ENCODE assay signal across 16 cellular contexts in genomic region chr15:65087411-65087810, GRCh38. TPM values are rescaled to one million over a fixed set of nuclear protein-coding genes. Genes with fewer than 3 reads are reported as not detected.
DNase-seq lines count a peak whose midpoint lies in the region; ATAC-seq, FAIRE-seq and TF ChIP-seq lines count a peak whose summit lies in the region.
"Had no signal": no experiment of that assay in that cellular context is flagged by ENCODE, and none has a peak within 500 bp of the region (broad histone marks: within the 10 kb centered on the region; RNA-seq: fewer than 3 reads in every experiment).

No MANE protein-coding gene starts in this region.

- intact Hi-C loops in kidney (cut with DNase I), result no loop called here
- intact Hi-C loops in CD4-positive, alpha-beta T cell (cut with DNase I, micrococcal nuclease), result no loop called here

- no peak for TF ChIP-seq CTCF in kidney (IDR thresholded peaks at IDR 0.05; ENCODE audit: borderline replicate concordance, extremely low read depth, insufficient read depth)
- TF ChIP-seq CTCF in omental fat pad (IDR thresholded peaks at IDR 0.05), result no peak
- no peak for TF ChIP-seq CTCF in smooth muscle cell (IDR thresholded peaks at IDR 0.05; ENCODE audit: borderline replicate concordance, insufficient read depth, poor library complexity, severe bottlenecking)
- TF ChIP-seq CTCF in CD4-positive, alpha-beta T cell (IDR thresholded peaks at IDR 0.05), result no peak

- no peaks in the 10 kb centered on the region for H3F3A ChIP-seq in smooth muscle cell (ENCODE audit: low read depth)

- peaks cover 5% of the 10 kb centered on the region for H3K27me3 Mint-ChIP-seq in CD4-positive, alpha-beta T cell

- H3K4me1 Mint-ChIP-seq in CD4-positive, alpha-beta T cell (ENCODE audit: low read depth), result peaks cover 6% of the 10 kb centered on the region

- peak; percentile 37 for DNase-seq in G401 (ENCODE audit: low spot score)
- no peak for DNase-seq in SJSA1 (ENCODE audit: low read depth in 1 of 2, low spot score in 2 of 2)
- DNase-seq in kidney, result no peak
- DNase-seq in omental fat pad (ENCODE audit: low spot score), result no peak
- DNase-seq in smooth muscle cell (lab: John Stamatoyannopoulos, UW; ENCODE audit: unreplicated experiment), result no peak
- no peak for DNase-seq in CD4-positive, alpha-beta T cell
- DNase-seq: activated T-cell treated with anti-CD3 and anti-CD28 coated beads, Interleukin-2, amount 50 U/mL, for 1 hour; AML-193; NCI-H1105; stimulated activated CD4-positive, alpha-beta T cell treated with anti-CD3 and anti-CD28 coated beads, Interleukin-12 subunit alpha, Interleukin-12 subunit beta, amount 100 ng/mL, for 4 hours had no signal

- no peak overlapping the region for H2AFZ ChIP-seq in smooth muscle cell (ENCODE audit: low read depth)

- CTCF ChIA-PET in CD4-positive, alpha-beta T cell (lab: Charles Lee), result interaction anchor here (1.2 to 1.3 kb wide), 2 partner anchors 12 to 53 kb away, joined by 3 read pairs; no protein-coding TSS in a partner anchor

- H3K9me3 Mint-ChIP-seq in CD4-positive, alpha-beta T cell, result no peaks in the 10 kb centered on the region

- no peak overlapping the region for H3K4me3 Mint-ChIP-seq in CD4-positive, alpha-beta T cell

- H3K36me3 ChIP-seq in SJSA1, result no peaks in the 10 kb centered on the region; the same call in 1 of the 2 replicates
- H3K36me3 ChIP-seq in kidney (ENCODE audit: control insufficient read depth in 1 of 2, insufficient read depth in 2 of 2, low read length in 2 of 2), result no peaks in the 10 kb centered on the region
- H3K36me3 ChIP-seq in skeletal muscle tissue (ENCODE audit: control insufficient read depth in 3 of 3, insufficient read depth in 3 of 3, low read length in 3 of 3), result peaks cover 0 to 2% (median 0%) of the 10 kb centered on the region in 3 donors
- H3K36me3 ChIP-seq in smooth muscle cell (ENCODE audit: low read depth), result no peaks in the 10 kb centered on the region

- H3K4me3 ChIP-seq in SJSA1 (no peak overlapping the region), kidney (ENCODE audit: low read length in 2 of 2) (no peak overlapping the region), skeletal muscle tissue (ENCODE audit: low read length in 3 of 3) (no peak overlapping the region), smooth muscle cell (no peak overlapping the region)

- H3K36me3 Mint-ChIP-seq in CD4-positive, alpha-beta T cell (ENCODE audit: low read depth), result no peaks in the 10 kb centered on the region

- H3K4me1 ChIP-seq in SJSA1 (replicated peaks) (peaks cover 82% of the 10 kb centered on the region), kidney (ENCODE audit: control insufficient read depth in 1 of 2, insufficient read depth in 1 of 2, low read depth in 1 of 2, low read length in 2 of 2) (peaks cover 21 to 25% of the 10 kb centered on the region in 2 donors), skeletal muscle tissue (ENCODE audit: control insufficient read depth in 3 of 3, insufficient read depth in 3 of 3, low read length in 3 of 3) (peaks cover 45 to 75% (median 57%) of the 10 kb centered on the region in 3 donors), smooth muscle cell (ENCODE audit: low read depth) (peaks cover 32% of the 10 kb centered on the region)

- 97% methylated on average over 3 of the region's 3 CpGs for WGBS in smooth muscle cell (ENCODE audit: low lambda C conversion rate)

- H3K79me2 ChIP-seq in smooth muscle cell (ENCODE audit: low read depth), result no peaks in the 10 kb centered on the region

- H3K27ac Mint-ChIP-seq in CD4-positive, alpha-beta T cell, result no peak overlapping the region

- no peak overlapping the region for H3K4me2 ChIP-seq in smooth muscle cell

- H3K27ac ChIP-seq in SJSA1 (peak overlapping the region; percentile 89), kidney (ENCODE audit: low read depth in 2 of 2, low read length in 2 of 2) (peak overlapping the region; percentile 45 to 86), skeletal muscle tissue (ENCODE audit: low read depth, low read length) (peak overlapping the region; percentile 79), smooth muscle cell (ENCODE audit: low read depth) (no peak overlapping the region)
- H3K27ac ChIP-seq in CD4-positive, alpha-beta T cell (ENCODE audit: low read depth, low read length), result no peak overlapping the region

- H3K9ac ChIP-seq in kidney (ENCODE audit: low read length in 2 of 2), result no peak overlapping the region
- H3K9ac ChIP-seq in skeletal muscle tissue (ENCODE audit: low read depth in 1 of 3, low read length in 3 of 3), result peak overlapping the region; percentile 48 to 71 (median 59)
- H3K9ac ChIP-seq in smooth muscle cell (ENCODE audit: low read depth), result no peak overlapping the region

- H3K9me3 ChIP-seq in SJSA1 (replicated peaks), result no peaks in the 10 kb centered on the region
- H3K9me3 ChIP-seq in kidney (ENCODE audit: control insufficient read depth in 1 of 2, low read length in 2 of 2), result no peaks in the 10 kb centered on the region
- no peaks in the 10 kb centered on the region for H3K9me3 ChIP-seq in skeletal muscle tissue (ENCODE audit: control insufficient read depth in 3 of 3, low read length in 3 of 3)
- no peaks in the 10 kb centered on the region for H3K9me3 ChIP-seq in smooth muscle cell (replicated peaks; ENCODE audit: low read depth)
- no peaks in the 10 kb centered on the region for H3K9me3 ChIP-seq in CD4-positive, alpha-beta T cell (ENCODE audit: control insufficient read depth, low read length)

- FAIRE-seq in kidney (lab: Jason Lieb, UNC), result no peak
- FAIRE-seq: GM12891 had no signal

- ATAC-seq in omental fat pad (ENCODE audit: low FRiP score) (no peak), GM21526 (IDR thresholded peaks at IDR 0.05; ENCODE audit: low FRiP score, unreplicated experiment) (no peak)
- ATAC-seq in CD4-positive, alpha-beta T cell (ENCODE audit: poor library complexity), result no peak

- H3K27me3 ChIP-seq in SJSA1 (replicated peaks) (no peaks in the 10 kb centered on the region), skeletal muscle tissue (ENCODE audit: control insufficient read depth in 3 of 3, insufficient read depth in 3 of 3, low read length in 3 of 3) (peaks cover 0 to 10% (median 0%) of the 10 kb centered on the region in 3 donors), smooth muscle cell (ENCODE audit: low read depth) (no peaks in the 10 kb centered on the region)
- no peaks in the 10 kb centered on the region for H3K27me3 ChIP-seq in CD4-positive, alpha-beta T cell (ENCODE audit: control insufficient read depth, insufficient read depth, low read length)

- no peaks in the 10 kb centered on the region for H4K20me1 ChIP-seq in smooth muscle cell (ENCODE audit: low read depth)

- POLR2A ChIA-PET in CD4-positive, alpha-beta T cell (lab: Charles Lee), result interaction anchor here (0.8 kb wide), 1 partner anchor 517 kb away, joined by 3 read pairs; no protein-coding TSS in a partner anchor

- in situ Hi-C loops in G401 (cut with HindIII; ENCODE audit: low sequenced_read_pairs), result no loop called here

RNA-seq across cellular contexts. Expression of gene KBTBD13, which starts 10.9 kb away (rescaled TPM):
- total RNA-seq in G401 (2014; rRNA removed; shearing (Covaris generic)), result 0.37 TPM in 1 of 2 replicates, not detected in the other
- total RNA-seq in SJSA1 (2014; rRNA removed; shearing (Covaris generic)), result not detected in 2 replicates
- total RNA-seq in kidney, result 0.06 TPM
- polyA plus RNA-seq in kidney (ENCODE audit: insufficient read depth, low read depth, low replicate concordance), result not detected
- total RNA-seq in skeletal muscle tissue, result 1.6 TPM
- not detected for total RNA-seq in omental fat pad
- total RNA-seq in smooth muscle cell, result not detected in 2 replicates
- 0.11 and 0.66 TPM in 2 replicates for polyA plus RNA-seq in smooth muscle cell
- total RNA-seq in CD4-positive, alpha-beta T cell, result not detected
- total RNA-seq: Daoy, kidney epithelial cell, NCI-H460 had no signal

RNA-seq across cellular contexts. Expression of gene RASL12, which starts 19.6 kb away (rescaled TPM):
- total RNA-seq in G401 (2014; rRNA removed; shearing (Covaris generic)), result not detected in 2 replicates
- total RNA-seq in SJSA1 (2014; rRNA removed; shearing (Covaris generic)), result 175 and 181 TPM in 2 replicates
- total RNA-seq in kidney, result 7.6 TPM
- polyA plus RNA-seq in kidney (ENCODE audit: insufficient read depth, low read depth, low replicate concordance), result 6.7 TPM
- 15.1 TPM for total RNA-seq in skeletal muscle tissue
- 10 to 100 TPM in 1 of 4 donors, 1 to 10 TPM in 3; 4.6 to 50.0 (median 7.6) TPM for total RNA-seq in omental fat pad
- total RNA-seq in smooth muscle cell, result 8.7 and 11.8 TPM in 2 replicates
- 14.6 and 15.0 TPM in 2 replicates for polyA plus RNA-seq in smooth muscle cell
- total RNA-seq in CD4-positive, alpha-beta T cell, result not detected

RNA-seq across cellular contexts. Expression of gene UBAP1L, which starts 27.6 kb away (rescaled TPM):
- total RNA-seq in G401 (2014; rRNA removed; shearing (Covaris generic)), result 0.24 and 0.25 TPM in 2 replicates
- 0.38 and 0.87 TPM in 2 replicates for total RNA-seq in SJSA1 (2014; rRNA removed; shearing (Covaris generic))
- total RNA-seq in kidney (5.4 TPM), skeletal muscle tissue (2.1 TPM), omental fat pad (1 to 10 TPM; 2.9 to 5.6 (median 4.6) TPM), smooth muscle cell (0.90 and 1.0 TPM in 2 replicates)
- polyA plus RNA-seq in kidney (ENCODE audit: insufficient read depth, low read depth, low replicate concordance) (2.1 TPM), smooth muscle cell (1.2 and 3.1 TPM in 2 replicates)
- total RNA-seq in CD4-positive, alpha-beta T cell, result 1 to 10 TPM; 7.2 TPM

RNA-seq across cellular contexts. Expression of gene SLC51B, which starts 42.2 kb away (rescaled TPM):
- total RNA-seq in G401 (2014; rRNA removed; shearing (Covaris generic)), result not detected in 2 replicates
- 1.1 TPM in 1 of 2 replicates, not detected in the other for total RNA-seq in SJSA1 (2014; rRNA removed; shearing (Covaris generic))
- total RNA-seq in kidney, result 2.9 TPM
- polyA plus RNA-seq in kidney (ENCODE audit: insufficient read depth, low read depth, low replicate concordance), result 40.9 TPM
- total RNA-seq in skeletal muscle tissue, result 0.52 TPM
- not detected for total RNA-seq in omental fat pad
- not detected in 2 replicates for total RNA-seq in smooth muscle cell
- not detected in 2 replicates for polyA plus RNA-seq in smooth muscle cell
- total RNA-seq in CD4-positive, alpha-beta T cell, result not detected
- total RNA-seq: Daoy, kidney epithelial cell had no signal

RNA-seq across cellular contexts. Expression of gene PDCD7, which starts 46.2 kb away (rescaled TPM):
- 29.5 and 32.9 TPM in 2 replicates for total RNA-seq in G401 (2014; rRNA removed; shearing (Covaris generic))
- 25.8 and 29.4 TPM in 2 replicates for total RNA-seq in SJSA1 (2014; rRNA removed; shearing (Covaris generic))
- total RNA-seq in kidney, result 21.5 TPM
- 10.4 TPM for polyA plus RNA-seq in kidney (ENCODE audit: insufficient read depth, low read depth, low replicate concordance)
- total RNA-seq in skeletal muscle tissue, result 11.5 TPM
- 10 to 100 TPM; 14.8 to 20.3 (median 17.3) TPM for total RNA-seq in omental fat pad
- total RNA-seq in smooth muscle cell, result 13.4 and 14.3 TPM in 2 replicates
- 10.4 and 11.6 TPM in 2 replicates for polyA plus RNA-seq in smooth muscle cell
- total RNA-seq in CD4-positive, alpha-beta T cell, result 10 to 100 TPM; 15.6 to 17.7 TPM

Comparison
In these comparisons a context has a peak if more than half of its experiments do, and no peak if none do; other contexts are left out.
1. H3K27ac ChIP-seq: peak in SJSA1 (single experiment), kidney (2 of 2) and skeletal muscle tissue (single experiment); none in smooth muscle cell (single experiment) and CD4-positive, alpha-beta T cell (single experiment).
2. H3K9ac ChIP-seq: peak in skeletal muscle tissue (3 of 3); none in kidney (0 of 2) and smooth muscle cell (single experiment).